Comparison of ENCODE assay signal across 32 cellular contexts in genomic region chr17:72883351-72883750, GRCh38.
"Had no signal": no experiment of that assay in that cellular context is flagged by ENCODE, and none has a peak within 500 bp of the region (broad histone marks: within the 10 kb centered on the region; RNA-seq: fewer than 3 reads in every experiment).

No MANE protein-coding gene starts in this region.

- ATAC-seq: activated CD8-positive, alpha-beta T cell treated with anti-CD3 and anti-CD28 coated beads for 36 hours; activated naive CD4-positive, alpha-beta T cell treated with anti-CD3 and anti-CD28 coated beads, Interleukin-2, amount 50 U/mL, for 72 hours; activated T-cell treated with anti-CD3 and anti-CD28 coated beads, Interleukin-2, amount 50 U/mL, for 4 hours; activated T-cell treated with anti-CD3 and anti-CD28 coated beads, Interleukin-2, amount 50 U/mL, for 72 hours; activated T-helper 17 cell treated with anti-CD3 and anti-CD28 coated beads, Interleukin-2, amount 50 U/mL, for 72 hours; body of pancreas had no signal

- H3K4me1 ChIP-seq: adrenal gland, body of pancreas, breast epithelium had no signal

- H3K27me3 ChIP-seq: adrenal gland, body of pancreas, brain microvascular endothelial cell, breast epithelium had no signal

- H3K4me3 ChIP-seq: adrenal gland, body of pancreas, breast epithelium had no signal

- H3K36me3 ChIP-seq: adrenal gland, brain microvascular endothelial cell, breast epithelium had no signal

- H3K9me3 ChIP-seq: adrenal gland had no signal

- H3K27ac ChIP-seq: adrenal gland, body of pancreas, brain microvascular endothelial cell, breast epithelium, VCaP had no signal

- DNase-seq: activated B cell treated with CpG ODN at 0.5 μM for 24 hours; activated CD4-positive, alpha-beta memory T cell treated with anti-CD3 and anti-CD28 coated beads for 36 hours; activated CD4-positive, alpha-beta T cell treated with anti-CD3 and anti-CD28 coated beads for 4 hours; activated CD4-positive, alpha-beta T cell treated with anti-CD3 and anti-CD28 coated beads, Interleukin-2, amount 10 ng/mL, durations not matched to agents 24 days and 14 days; activated CD4-positive, alpha-beta T cell treated with anti-CD3 and anti-CD28 coated beads, Interleukin-2, amount 50 U/mL, for 1 hour; activated CD4-positive, alpha-beta T cell treated with anti-CD3 and anti-CD28 coated beads, Interleukin-2, amount 50 U/mL, for 4 hours; activated CD4-positive, CD25-positive, alpha-beta regulatory T cell treated with anti-CD3 and anti-CD28 coated beads, Interleukin-2, amount 50 U/mL, for 72 hours; activated CD8-positive, alpha-beta memory T cell treated with anti-CD3 and anti-CD28 coated beads, Interleukin-2, amount 50 U/mL, for 4 hours; activated CD8-positive, alpha-beta T cell treated with anti-CD3 and anti-CD28 coated beads for 36 hours; activated effector memory CD4-positive, alpha-beta T cell treated with anti-CD3 and anti-CD28 coated beads, Interleukin-2, amount 50 U/mL, for 16 hours; activated gamma-delta T cell treated with Interleukin-2 at 50 U/mL for 16 hours; activated naive CD4-positive, alpha-beta T cell; activated naive CD4-positive, alpha-beta T cell treated with anti-CD3 and anti-CD28 coated beads for 36 hours; activated naive CD4-positive, alpha-beta T cell treated with anti-CD3 and anti-CD28 coated beads, Interleukin-2, amount 50 U/mL, for 16 hours; activated naive CD8-positive, alpha-beta T cell treated with anti-CD3 and anti-CD28 coated beads for 36 hours; activated T-cell treated with anti-CD3 and anti-CD28 coated beads for 4 hours; activated T-cell treated with anti-CD3 and anti-CD28 coated beads, Interleukin-2, amount 50 U/mL, for 1 hour; activated T-cell treated with anti-CD3 and anti-CD28 coated beads, Interleukin-2, amount 50 U/mL, for 4 hours; activated T-cell treated with anti-CD3 and anti-CD28 coated beads, Interleukin-2, amount 50 U/mL, for 72 hours; adrenal gland; amniotic stem cell; aorta; body of pancreas; brain microvascular endothelial cell; SW 1271; T-helper 1 cell; T-helper 2 cell; T-helper 9 cell had no signal
